Comparison of ENCODE assay signal across 1 cellular context in the genomic region with DNA sequence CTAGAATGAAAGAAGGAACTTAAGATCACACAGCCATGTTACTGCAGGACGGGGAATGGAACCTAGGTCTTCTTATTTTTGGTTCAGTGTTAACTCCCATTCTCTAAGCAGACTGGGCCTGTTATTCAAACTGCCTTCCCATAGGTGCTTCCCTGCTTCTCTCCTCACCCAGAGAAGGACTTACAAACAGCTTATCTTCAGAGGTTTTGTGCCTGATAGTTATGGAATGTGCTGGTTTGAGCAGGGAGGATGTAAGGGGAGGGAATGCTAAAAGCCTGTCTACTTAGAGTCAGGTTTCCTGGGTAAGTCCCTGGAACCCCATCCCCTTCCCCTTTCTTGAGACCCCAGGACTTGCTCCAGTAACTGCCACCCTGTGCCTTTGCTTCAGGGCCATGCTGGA.
TF ChIP-seq lines count a peak whose summit lies in the region.

No MANE protein-coding gene starts in this region.

TF ChIP-seq in IMR-90, 13 proteins besides CTCF, POLR2A, EP300 and RAD21:
- no peak for TF ChIP-seq MAZ (IDR thresholded peaks at IDR 0.05; ENCODE audit: borderline replicate concordance, low read depth, low read length)
- TF ChIP-seq CHD1 (IDR thresholded peaks at IDR 0.05; ENCODE audit: low read depth, low read length), result no peak
- TF ChIP-seq ELK1 (IDR thresholded peaks at IDR 0.05; ENCODE audit: borderline replicate concordance, low read depth, low read length), result no peak
- TF ChIP-seq RCOR1 (IDR thresholded peaks at IDR 0.05; ENCODE audit: insufficient replicate concordance, low read length), result no peak
- no peak for TF ChIP-seq CEBPB (IDR thresholded peaks at IDR 0.05; ENCODE audit: low read depth, low read length)
